14 cellular contexts compared by ENCODE assay signal in genomic region chr2:65630643-65631042, GRCh38.
A peak's percentile ranks its signal among the peaks of the same experiment; 100 is the strongest.
DNase-seq lines count a peak whose midpoint lies in the region; ATAC-seq, FAIRE-seq and TF ChIP-seq lines count a peak whose summit lies in the region.
"Had no signal": no experiment of that assay in that cellular context is flagged by ENCODE, and none has a peak within 500 bp of the region (broad histone marks: within the 10 kb centered on the region; RNA-seq: fewer than 3 reads in every experiment).

No MANE protein-coding gene starts in this region.

- peak overlapping the region; percentile 29 for H3K4me2 ChIP-seq in A549

- intact Hi-C loops in activated T-helper 2 cell treated with anti-CD3 and anti-CD28 coated beads, Interferon-gamma antibody, Interleukin-2, Interleukin-4, amounts not matched to agents 10 μg/mL and 5 μg/mL and 100 μg/mL, durations not matched to agents 14 hours and 24 hours and 36 hours (cut with micrococcal nuclease): no loop called here
- intact Hi-C loops in posterior vena cava (cut with DNase I): loop anchor here in 1 of 2 donors (10.0 kb wide), 1 partner anchor 794 kb away; no protein-coding TSS in a partner anchor

- H3K4me1 Mint-ChIP-seq in activated T-helper 2 cell treated with anti-CD3 and anti-CD28 coated beads, Interferon-gamma antibody, Interleukin-2, Interleukin-4, amounts not matched to agents 10 μg/mL and 5 μg/mL and 100 μg/mL, durations not matched to agents 14 hours and 24 hours and 36 hours (ENCODE audit: low read depth): no peaks in the 10 kb centered on the region
- no peaks in the 10 kb centered on the region for H3K4me1 Mint-ChIP-seq in stimulated activated effector memory CD8-positive, alpha-beta T cell treated with anti-CD3 and anti-CD28 coated beads, Interleukin-12 subunit alpha, Interleukin-12 subunit beta, amount 100 ng/mL, for 72 hours

- no peak for TF ChIP-seq CTCF in A549 (IDR thresholded peaks at IDR 0.05)

- peak overlapping the region; percentile 56 for H3K27ac ChIP-seq in A549

- no peak overlapping the region for H3K4me3 ChIP-seq in A549
- H3K4me3 ChIP-seq in adipocyte (ENCODE audit: low read length): no peak overlapping the region

- DNase-seq in A549 (ENCODE audit: low read depth in 1 of 2, low spot score in 1 of 2): peak in 1 of 2 experiments; percentile 78
- DNase-seq in HTR-8/SVneo (ENCODE audit: insufficient read length, low spot score): peak; percentile 60
- DNase-seq in adipocyte (ENCODE audit: low read depth): peak; percentile 79
- DNase-seq in iris pigment epithelial cell (ENCODE audit: low read depth): peak; percentile 95
- DNase-seq in activated T-helper 2 cell treated with anti-CD3 and anti-CD28 coated beads, Interferon-gamma antibody, Interleukin-2, Interleukin-4, amounts not matched to agents 10 μg/mL and 5 μg/mL and 100 μg/mL, durations not matched to agents 14 hours and 24 hours and 36 hours (ENCODE audit: low spot score): no peak
- DNase-seq in NCI-H1048 (lab: John Stamatoyannopoulos, UW): no peak
- DNase-seq in stimulated activated effector memory CD8-positive, alpha-beta T cell treated with anti-CD3 and anti-CD28 coated beads, Interleukin-12 subunit alpha, Interleukin-12 subunit beta, amount 100 ng/mL, for 72 hours (ENCODE audit: low spot score in 2 of 2): no peak
- no peak for DNase-seq in posterior vena cava (ENCODE audit: low spot score)
- DNase-seq: activated T-cell treated with anti-CD3 and anti-CD28 coated beads, Interleukin-2, amount 50 U/mL, for 48 hours; RPMI8226 had no signal

- H3K9me3 Mint-ChIP-seq in activated T-helper 2 cell treated with anti-CD3 and anti-CD28 coated beads, Interferon-gamma antibody, Interleukin-2, Interleukin-4, amounts not matched to agents 10 μg/mL and 5 μg/mL and 100 μg/mL, durations not matched to agents 14 hours and 24 hours and 36 hours: no peaks in the 10 kb centered on the region
- no peaks in the 10 kb centered on the region for H3K9me3 Mint-ChIP-seq in stimulated activated effector memory CD8-positive, alpha-beta T cell treated with anti-CD3 and anti-CD28 coated beads, Interleukin-12 subunit alpha, Interleukin-12 subunit beta, amount 100 ng/mL, for 72 hours
- H3K9me3 Mint-ChIP-seq: stimulated activated naive CD8-positive, alpha-beta T cell treated with anti-CD3 and anti-CD28 coated beads, Interleukin-15, Interleukin-2, amounts not matched to agents 100 ng/mL and 50 ng/mL, for 24 hours had no signal

- POLR2A ChIA-PET in A549 (lab: Yijun Ruan, JAX): interaction anchor here (0.9 kb wide), 1 partner anchor 9 kb away, joined by 3 read pairs; no protein-coding TSS in a partner anchor

- no peak for TF ChIP-seq POLR2A in A549 (IDR thresholded peaks at IDR 0.05; ENCODE audit: low read length)

- CTCF ChIA-PET in A549 (lab: Yijun Ruan, JAX): interaction anchor here (1.0 to 2.2 kb wide), 2 partner anchors 10 kb away, joined by 3 to 17 read pairs; no protein-coding TSS in a partner anchor

- peak; percentile 93 to 94 for ATAC-seq in A549
- ATAC-seq in stimulated activated effector memory CD8-positive, alpha-beta T cell treated with anti-CD3 and anti-CD28 coated beads, Interleukin-12 subunit alpha, Interleukin-12 subunit beta, amount 100 ng/mL, for 72 hours: no peak
- ATAC-seq: esophagus mucosa had no signal

- H3K36me3 ChIP-seq in adipocyte (ENCODE audit: control insufficient read depth, insufficient read depth, low read length, severe bottlenecking): no peaks in the 10 kb centered on the region

- WGBS in A549 (ENCODE audit: missing lambda C conversion rate): 21% methylated on average over 3 of the region's 3 CpGs

- no peak overlapping the region for H3K27ac Mint-ChIP-seq in activated T-helper 2 cell treated with anti-CD3 and anti-CD28 coated beads, Interferon-gamma antibody, Interleukin-2, Interleukin-4, amounts not matched to agents 10 μg/mL and 5 μg/mL and 100 μg/mL, durations not matched to agents 14 hours and 24 hours and 36 hours
- no peak overlapping the region for H3K27ac Mint-ChIP-seq in stimulated activated effector memory CD8-positive, alpha-beta T cell treated with anti-CD3 and anti-CD28 coated beads, Interleukin-12 subunit alpha, Interleukin-12 subunit beta, amount 100 ng/mL, for 72 hours
- H3K27ac Mint-ChIP-seq: stimulated activated naive CD8-positive, alpha-beta T cell treated with anti-CD3 and anti-CD28 coated beads, Interleukin-15, Interleukin-2, amounts not matched to agents 100 ng/mL and 50 ng/mL, for 24 hours had no signal

- peaks cover 12% of the 10 kb centered on the region for H3K27me3 Mint-ChIP-seq in activated T-helper 2 cell treated with anti-CD3 and anti-CD28 coated beads, Interferon-gamma antibody, Interleukin-2, Interleukin-4, amounts not matched to agents 10 μg/mL and 5 μg/mL and 100 μg/mL, durations not matched to agents 14 hours and 24 hours and 36 hours (ENCODE audit: low read depth)

- H3K27me3 ChIP-seq in adipocyte (replicated peaks; ENCODE audit: control insufficient read depth, insufficient read depth, low read length): peaks cover 5% of the 10 kb centered on the region

- H3K4me1 ChIP-seq in A549 (peaks cover 14% of the 10 kb centered on the region), adipocyte (ENCODE audit: control insufficient read depth, insufficient read depth, low read length) (peaks cover 7% of the 10 kb centered on the region)

- no peak for TF ChIP-seq EP300 in A549 (IDR thresholded peaks at IDR 0.05)

- no peak overlapping the region for H3K4me3 Mint-ChIP-seq in activated T-helper 2 cell treated with anti-CD3 and anti-CD28 coated beads, Interferon-gamma antibody, Interleukin-2, Interleukin-4, amounts not matched to agents 10 μg/mL and 5 μg/mL and 100 μg/mL, durations not matched to agents 14 hours and 24 hours and 36 hours (ENCODE audit: low read depth)
- no peak overlapping the region for H3K4me3 Mint-ChIP-seq in stimulated activated effector memory CD8-positive, alpha-beta T cell treated with anti-CD3 and anti-CD28 coated beads, Interleukin-12 subunit alpha, Interleukin-12 subunit beta, amount 100 ng/mL, for 72 hours
- H3K4me3 Mint-ChIP-seq: stimulated activated naive CD8-positive, alpha-beta T cell treated with anti-CD3 and anti-CD28 coated beads, Interleukin-15, Interleukin-2, amounts not matched to agents 100 ng/mL and 50 ng/mL, for 24 hours had no signal

- TF ChIP-seq RAD21 in A549 (conservative IDR thresholded peaks at IDR 0.05 in 1 of 2, IDR thresholded peaks at IDR 0.05 in 1 of 2): no peak

- H3K9ac ChIP-seq in adipocyte (ENCODE audit: low read length): no peak overlapping the region

- peak; percentile 78 for FAIRE-seq in A549 (lab: Jason Lieb, UNC)
- peak; percentile 66 for FAIRE-seq in HTR-8/SVneo (lab: Jason Lieb, UNC)
- FAIRE-seq: G401.6, H54 had no signal

- H3K9me3 ChIP-seq in A549: no peaks in the 10 kb centered on the region
- no peaks in the 10 kb centered on the region for H3K9me3 ChIP-seq in adipocyte (ENCODE audit: control insufficient read depth, low read length)

- H3K36me3 Mint-ChIP-seq in activated T-helper 2 cell treated with anti-CD3 and anti-CD28 coated beads, Interferon-gamma antibody, Interleukin-2, Interleukin-4, amounts not matched to agents 10 μg/mL and 5 μg/mL and 100 μg/mL, durations not matched to agents 14 hours and 24 hours and 36 hours (ENCODE audit: low read depth): no peaks in the 10 kb centered on the region
- no peaks in the 10 kb centered on the region for H3K36me3 Mint-ChIP-seq in stimulated activated effector memory CD8-positive, alpha-beta T cell treated with anti-CD3 and anti-CD28 coated beads, Interleukin-12 subunit alpha, Interleukin-12 subunit beta, amount 100 ng/mL, for 72 hours

TF ChIP-seq in A549, 52 proteins besides CTCF, POLR2A, EP300 and RAD21:
- TF ChIP-seq CEBPB (IDR thresholded peaks at IDR 0.05) (peak; percentile 56 to 73; a peak in 3 of 4 replicates), RNF2 (IDR thresholded peaks at IDR 0.05; ENCODE audit: borderline replicate concordance, low read depth) (no peak), NPAS2 (CRISPR knock-in tag; IDR thresholded peaks at IDR 0.05; ENCODE audit: borderline replicate concordance) (no peak), CBX8 (IDR thresholded peaks at IDR 0.05) (no peak), NR3C1 (IDR thresholded peaks at IDR 0.05) (no peak), KDM1A (IDR thresholded peaks at IDR 0.05; ENCODE audit: low read depth) (no peak), HOXB5 (CRISPR knock-in tag; IDR thresholded peaks at IDR 0.05) (no peak), CHD2 (IDR thresholded peaks at IDR 0.05; ENCODE audit: low read length, partially characterized antibody) (no peak), TFCP2L1 (CRISPR knock-in tag; IDR thresholded peaks at IDR 0.05) (no peak), ATOH8 (CRISPR knock-in tag; IDR thresholded peaks at IDR 0.05; ENCODE audit: low read depth) (no peak), KDM5A (IDR thresholded peaks at IDR 0.05) (no peak), FOSL2 (IDR thresholded peaks at IDR 0.05) (peak; percentile 32; the same call in 1 of the 2 replicates), FOSL2 (CRISPR knock-in tag; IDR thresholded peaks at IDR 0.05) (peak; percentile 58), FOSB (CRISPR knock-in tag; IDR thresholded peaks at IDR 0.05) (no peak), SREBF2 (IDR thresholded peaks at IDR 0.05) (no peak), MYC (IDR thresholded peaks at IDR 0.05; ENCODE audit: borderline replicate concordance, low read length) (no peak), JUN (IDR thresholded peaks at IDR 0.05) (no peak), ZC3H11A (IDR thresholded peaks at IDR 0.05) (no peak), PBX3 (IDR thresholded peaks at IDR 0.05) (no peak)

Comparison
In these comparisons a context has a peak if more than half of its experiments do, and no peak if none do; other contexts are left out.
1. DNase-seq: peak in HTR-8/SVneo (single experiment), adipocyte (single experiment) and iris pigment epithelial cell (single experiment); none in activated T-helper 2 cell treated with anti-CD3 and anti-CD28 coated beads, Interferon-gamma antibody, Interleukin-2, Interleukin-4, amounts not matched to agents 10 μg/mL and 5 μg/mL and 100 μg/mL, durations not matched to agents 14 hours and 24 hours and 36 hours (single experiment), NCI-H1048 (single experiment), stimulated activated effector memory CD8-positive, alpha-beta T cell treated with anti-CD3 and anti-CD28 coated beads, Interleukin-12 subunit alpha, Interleukin-12 subunit beta, amount 100 ng/mL, for 72 hours (0 of 2) and posterior vena cava (single experiment).